Comparison of ENCODE assay signal across 1 cellular context in the genomic region with DNA sequence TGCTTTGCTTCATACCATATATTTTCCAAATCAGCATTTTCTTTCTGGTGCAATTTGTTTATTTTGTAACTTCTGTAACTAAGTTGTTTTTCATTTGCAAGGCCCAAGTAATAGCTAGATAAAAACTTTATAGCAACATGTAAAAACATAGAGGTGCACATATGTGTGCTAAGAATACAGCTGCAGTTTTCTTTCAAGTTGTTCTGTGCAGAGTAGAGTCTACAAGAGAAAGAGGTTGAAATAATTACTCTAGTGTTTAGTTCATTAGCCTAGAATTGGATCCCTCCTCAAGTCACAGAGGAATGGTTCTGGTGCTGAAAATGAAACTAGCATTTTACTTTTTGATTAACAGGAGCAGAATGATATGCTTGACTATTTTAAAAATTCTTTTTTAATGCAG.
TF ChIP-seq lines count a peak whose summit lies in the region.

No MANE protein-coding gene starts in this region.

TF ChIP-seq in K562, 482 proteins besides CTCF, POLR2A, EP300 and RAD21:
- TF ChIP-seq GATAD2B (IDR thresholded peaks at IDR 0.05; ENCODE audit: borderline replicate concordance) (no peak), ZBTB17 (CRISPR knock-in tag; IDR thresholded peaks at IDR 0.05) (no peak), NCOR1 (IDR thresholded peaks at IDR 0.05) (no peak), NFRKB (IDR thresholded peaks at IDR 0.05; ENCODE audit: low read depth) (no peak), ZFP30 (CRISPR knock-in tag; IDR thresholded peaks at IDR 0.05; ENCODE audit: borderline replicate concordance) (no peak), STAT5B (CRISPR knock-in tag; IDR thresholded peaks at IDR 0.05) (no peak), CHD1 (IDR thresholded peaks at IDR 0.05; ENCODE audit: low read length) (no peak), ZNF668 (CRISPR knock-in tag; IDR thresholded peaks at IDR 0.05) (no peak), ZNF316 (IDR thresholded peaks at IDR 0.05) (peak; percentile 48; the same call in 1 of the 2 replicates), BCOR (IDR thresholded peaks at IDR 0.05) (no peak), C11orf30 (IDR thresholded peaks at IDR 0.05; ENCODE audit: low read depth) (peak; percentile 30; the same call in 1 of the 2 replicates), RBM25 (IDR thresholded peaks at IDR 0.05; ENCODE audit: low read depth, low read length, severe bottlenecking) (no peak), ZNF551 (CRISPR knock-in tag; IDR thresholded peaks at IDR 0.05) (no peak), XRCC5 (IDR thresholded peaks at IDR 0.05; ENCODE audit: low read depth, low read length) (no peak)
- TF ChIP-seq, protein P1, sequence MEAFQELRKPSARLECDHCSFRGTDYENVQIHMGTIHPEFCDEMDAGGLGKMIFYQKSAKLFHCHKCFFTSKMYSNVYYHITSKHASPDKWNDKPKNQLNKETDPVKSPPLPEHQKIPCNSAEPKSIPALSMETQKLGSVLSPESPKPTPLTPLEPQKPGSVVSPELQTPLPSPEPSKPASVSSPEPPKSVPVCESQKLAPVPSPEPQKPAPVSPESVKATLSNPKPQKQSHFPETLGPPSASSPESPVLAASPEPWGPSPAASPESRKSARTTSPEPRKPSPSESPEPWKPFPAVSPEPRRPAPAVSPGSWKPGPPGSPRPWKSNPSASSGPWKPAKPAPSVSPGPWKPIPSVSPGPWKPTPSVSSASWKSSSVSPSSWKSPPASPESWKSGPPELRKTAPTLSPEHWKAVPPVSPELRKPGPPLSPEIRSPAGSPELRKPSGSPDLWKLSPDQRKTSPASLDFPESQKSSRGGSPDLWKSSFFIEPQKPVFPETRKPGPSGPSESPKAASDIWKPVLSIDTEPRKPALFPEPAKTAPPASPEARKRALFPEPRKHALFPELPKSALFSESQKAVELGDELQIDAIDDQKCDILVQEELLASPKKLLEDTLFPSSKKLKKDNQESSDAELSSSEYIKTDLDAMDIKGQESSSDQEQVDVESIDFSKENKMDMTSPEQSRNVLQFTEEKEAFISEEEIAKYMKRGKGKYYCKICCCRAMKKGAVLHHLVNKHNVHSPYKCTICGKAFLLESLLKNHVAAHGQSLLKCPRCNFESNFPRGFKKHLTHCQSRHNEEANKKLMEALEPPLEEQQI (IDR thresholded peaks at IDR 0.05) = no peak
- TF ChIP-seq, protein P2, sequence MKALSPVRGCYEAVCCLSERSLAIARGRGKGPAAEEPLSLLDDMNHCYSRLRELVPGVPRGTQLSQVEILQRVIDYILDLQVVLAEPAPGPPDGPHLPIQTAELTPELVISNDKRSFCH (CRISPR knock-in tag; IDR thresholded peaks at IDR 0.05) = no peak
- TF ChIP-seq, protein P2 (tag; IDR thresholded peaks at IDR 0.05) = no peak
TF ChIP-seq in K562: peak in this region for 2.
